In genomic region chr2:231579560-231579959, GRCh38 we compare ENCODE assay signal across 25 cellular contexts. TPM values are rescaled to one million over a fixed set of nuclear protein-coding genes. Genes with fewer than 3 reads are reported as not detected.
"Had no signal": no experiment of that assay in that cellular context is flagged by ENCODE, and none has a peak within 500 bp of the region (broad histone marks: within the 10 kb centered on the region; RNA-seq: fewer than 3 reads in every experiment).

No MANE protein-coding gene starts in this region.

- DNase-seq: cortex of kidney; dorsolateral prefrontal cortex; effector CD8-positive, alpha-beta T cell; foreskin melanocyte; hippocampal formation; left colon; left ventricle myocardium superior; naive thymus-derived CD4-positive, alpha-beta T cell; nephron progenitor cell; sigmoid colon; stimulated activated CD4-positive, alpha-beta T cell treated with anti-CD3 and anti-CD28 coated beads, Interleukin-2, amount 100 ng/mL, for 24 hours; stimulated activated CD4-positive, alpha-beta T cell treated with anti-CD3 and anti-CD28 coated beads, Interleukin-4, amount 100 ng/mL, for 4 hours; stimulated activated naive CD4-positive, alpha-beta T cell; upper lobe of left lung had no signal

- H3K4me3 ChIP-seq: dorsolateral prefrontal cortex, heart left ventricle, sigmoid colon, skin epidermis, upper lobe of left lung, vagina had no signal

- ATAC-seq: heart left ventricle; left colon; left ventricle myocardium superior; naive thymus-derived CD4-positive, alpha-beta T cell had no signal

- H3K9me3 ChIP-seq: heart left ventricle, neutrophil, sigmoid colon, upper lobe of left lung, vagina had no signal

- H3K27me3 ChIP-seq: dorsolateral prefrontal cortex, heart left ventricle, neutrophil, sigmoid colon, upper lobe of left lung, vagina had no signal

- H3K36me3 ChIP-seq: heart left ventricle, neutrophil, sigmoid colon, upper lobe of left lung, vagina had no signal

- H3K27ac ChIP-seq: dorsolateral prefrontal cortex, heart left ventricle, neutrophil, sigmoid colon, skin epidermis, upper lobe of left lung, vagina had no signal

- H3K4me1 ChIP-seq: heart left ventricle, sigmoid colon, vagina had no signal

RNA-seq across cellular contexts. Expression of gene TEX44, which starts 13.1 kb away (rescaled TPM):
- total RNA-seq: dorsolateral prefrontal cortex; heart left ventricle; kidney epithelial cell; left colon; left ventricle myocardium superior; lung microvascular endothelial cell; mesenteric fat pad; mononuclear cell; naive thymus-derived CD4-positive, alpha-beta T cell; osteoblast; pulmonary artery endothelial cell; sigmoid colon; upper lobe of left lung; vagina had no signal
- polyA plus RNA-seq: esophagus; heart left ventricle; naive thymus-derived CD4-positive, alpha-beta T cell; sigmoid colon had no signal

RNA-seq across cellular contexts. Expression of gene NMUR1, which starts 49.3 kb away (rescaled TPM):
- total RNA-seq: kidney epithelial cell, left ventricle myocardium superior, lung microvascular endothelial cell, pulmonary artery endothelial cell, vagina had no signal
- polyA plus RNA-seq: naive thymus-derived CD4-positive, alpha-beta T cell had no signal
